Comparison of ENCODE assay signal across 8 cellular contexts in the genomic region with DNA sequence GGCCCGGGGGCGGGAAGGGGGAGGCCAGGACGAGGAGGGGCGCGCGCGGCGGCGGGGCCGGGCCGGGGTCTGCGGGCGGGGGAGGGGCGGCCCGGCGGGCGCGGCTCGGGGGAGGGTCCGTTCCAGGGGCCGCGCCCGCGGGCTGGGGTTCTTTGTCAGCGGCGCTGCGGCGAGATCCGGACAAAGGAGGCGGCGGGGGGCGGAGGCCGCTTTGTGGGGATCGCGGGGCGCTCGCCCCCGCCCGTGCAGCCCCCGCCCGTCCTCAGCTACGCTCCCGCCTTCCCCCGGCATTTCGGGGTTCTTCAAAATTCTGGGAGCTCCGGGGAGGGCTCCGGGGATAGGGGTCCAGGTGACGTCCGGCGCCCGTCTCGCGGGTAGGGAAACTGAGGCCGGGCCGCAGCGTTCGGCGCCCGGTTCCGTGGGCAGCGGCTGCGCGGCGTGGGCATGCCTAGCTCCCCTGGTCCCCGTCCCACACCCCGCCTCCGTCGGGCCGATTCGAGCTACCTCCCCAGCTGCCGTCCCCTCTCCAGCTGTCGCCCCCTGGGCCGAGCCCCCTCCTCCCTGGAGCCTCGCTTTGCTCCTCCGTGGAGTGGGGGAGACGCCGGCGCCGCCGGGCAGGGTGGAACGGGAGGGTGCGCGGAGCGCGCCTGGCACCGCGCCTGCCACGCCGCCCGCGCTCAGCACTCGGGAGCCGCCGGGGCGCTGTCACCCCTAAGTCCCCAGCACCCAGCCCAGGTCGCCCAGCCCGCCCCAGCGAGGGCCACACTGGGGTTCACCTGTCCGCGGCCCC. TPM values are rescaled to one million over a fixed set of nuclear protein-coding genes. Genes with fewer than 3 reads are reported as not detected.
DNase-seq lines count a peak whose midpoint lies in the region; ATAC-seq and TF ChIP-seq lines count a peak whose summit lies in the region.

No MANE protein-coding gene starts in this region.

- no peak overlapping the region for H3K27ac Mint-ChIP-seq in Caco-2 (ENCODE audit: unreplicated experiment)

- no peak overlapping the region for H3K27ac ChIP-seq in PC-3 (ENCODE audit: low read length)
- H3K27ac ChIP-seq in vagina: peak overlapping the region; percentile 90

- no peaks in the 10 kb centered on the region for H3K9me3 ChIP-seq in Caco-2
- H3K9me3 ChIP-seq in PC-3 (ENCODE audit: low read length): no peaks in the 10 kb centered on the region
- H3K9me3 ChIP-seq in mononuclear cell (ENCODE audit: low read depth, low read length): no peaks in the 10 kb centered on the region
- no peaks in the 10 kb centered on the region for H3K9me3 ChIP-seq in vagina

- TF ChIP-seq CTCF in Caco-2 (IDR thresholded peaks at IDR 0.05; ENCODE audit: insufficient read depth in 1 of 2, low read depth in 1 of 2, low read length in 1 of 2, severe bottlenecking in 1 of 2, unreplicated experiment in 1 of 2) (no peak), PC-3 (conservative IDR thresholded peaks at IDR 0.05; ENCODE audit: low read depth, low read length) (no peak), choroid plexus epithelial cell (conservative IDR thresholded peaks at IDR 0.05; ENCODE audit: low read depth, low read length) (no peak), vagina (IDR thresholded peaks at IDR 0.05) (no peak), omental fat pad (IDR thresholded peaks at IDR 0.05) (no peak)

- CTCF ChIA-PET in Caco-2 (lab: Charles Lee): no interaction called here
- CTCF ChIA-PET in PC-3 (lab: Charles Lee): no interaction called here

- intact Hi-C loops in Caco-2 (cut with micrococcal nuclease; ENCODE audit: unreplicated experiment) (no loop called here), PC-3 (cut with micrococcal nuclease) (no loop called here), vagina (cut with DNase I) (no loop called here)

- POLR2A ChIA-PET in Caco-2 (lab: Charles Lee): interaction anchor here (0.5 to 1.6 kb wide), 4 partner anchors 32 to 413 kb away, joined by 4 to 5 read pairs (median 4); a partner anchor contains a TSS
- POLR2A ChIA-PET in PC-3 (lab: Charles Lee; ENCODE audit: unreplicated experiment): no interaction called here

- H2AFZ ChIP-seq in PC-3 (ENCODE audit: low read length): no peak overlapping the region

- H3K79me2 ChIP-seq in PC-3 (ENCODE audit: low read length): no peaks in the 10 kb centered on the region

- H3K36me3 ChIP-seq in Caco-2 (ENCODE audit: control insufficient read depth, insufficient read depth, low read length) (no peaks in the 10 kb centered on the region), PC-3 (ENCODE audit: low read depth, low read length) (no peaks in the 10 kb centered on the region), vagina (no peaks in the 10 kb centered on the region)

- ATAC-seq in PC-3 (no peak), omental fat pad (ENCODE audit: low FRiP score) (no peak), HG02973 (IDR thresholded peaks at IDR 0.05; ENCODE audit: unreplicated experiment) (no peak)

- no peaks in the 10 kb centered on the region for H3K27me3 Mint-ChIP-seq in Caco-2 (ENCODE audit: insufficient read depth, unreplicated experiment)

- H4K20me1 ChIP-seq in PC-3 (ENCODE audit: low read length): no peaks in the 10 kb centered on the region

- DNase-seq in Caco-2: no peak
- DNase-seq in PC-3: no peak
- DNase-seq in choroid plexus epithelial cell (ENCODE audit: low read depth): no peak
- DNase-seq in vagina (ENCODE audit: extremely low spot score in 2 of 2): no peak
- DNase-seq in 8988T: no peak
- no peak for DNase-seq in omental fat pad (ENCODE audit: low spot score)

- H3K4me1 ChIP-seq in Caco-2 (no peaks in the 10 kb centered on the region), PC-3 (ENCODE audit: insufficient read depth, low read length) (0 out of 2 replicates have a peak, but pooled peaks cover 4% of the 10 kb centered on the region), mononuclear cell (ENCODE audit: insufficient read depth, low read length) (peaks cover 79% of the 10 kb centered on the region), vagina (peaks cover 62% of the 10 kb centered on the region)

- no peak for TF ChIP-seq POLR2A in vagina (IDR thresholded peaks at IDR 0.05)

- H3K4me1 Mint-ChIP-seq in Caco-2 (ENCODE audit: low read depth, unreplicated experiment): no peaks in the 10 kb centered on the region

- H3K36me3 Mint-ChIP-seq in Caco-2 (ENCODE audit: insufficient read depth, unreplicated experiment): peaks cover 6% of the 10 kb centered on the region

- no peak overlapping the region for H3K9ac ChIP-seq in PC-3 (ENCODE audit: low read length)

- no peaks in the 10 kb centered on the region for H3F3A ChIP-seq in PC-3 (ENCODE audit: low read length, unreplicated experiment)

- no TSS peak for BruUV-seq in Caco-2 (replicated peaks; lab: Mats Ljungman, UMichigan)
- no TSS peak for BruUV-seq in PC-3 (replicated peaks; lab: Mats Ljungman, UMichigan)

- H3K4me3 ChIP-seq in Caco-2 (ENCODE audit: low read depth, low read length) (peak overlapping the region; percentile 60), PC-3 (ENCODE audit: low read length) (peak overlapping the region; percentile 64), choroid plexus epithelial cell (ENCODE audit: low read depth, low read length) (peak overlapping the region; percentile 73), mononuclear cell (ENCODE audit: low read length) (peak overlapping the region; percentile 68), vagina (peak overlapping the region; percentile 97 to 98)

- peak overlapping the region; percentile 62 for H3K4me3 Mint-ChIP-seq in Caco-2 (ENCODE audit: unreplicated experiment)

- no peaks in the 10 kb centered on the region for H3K9me3 Mint-ChIP-seq in Caco-2 (ENCODE audit: unreplicated experiment)

- H3K9me2 ChIP-seq in PC-3 (replicated peaks; ENCODE audit: low read length): no peaks in the 10 kb centered on the region

- H3K27me3 ChIP-seq in Caco-2 (replicated peaks; ENCODE audit: control insufficient read depth, insufficient read depth, low read length): no peaks in the 10 kb centered on the region
- no peaks in the 10 kb centered on the region for H3K27me3 ChIP-seq in PC-3 (ENCODE audit: low read length)
- H3K27me3 ChIP-seq in mononuclear cell (ENCODE audit: insufficient read depth, low read length): no peaks in the 10 kb centered on the region
- no peaks in the 10 kb centered on the region for H3K27me3 ChIP-seq in vagina

- peak overlapping the region; percentile 77 for H3K4me2 ChIP-seq in PC-3 (ENCODE audit: low read length)

RNA-seq across cellular contexts. Expression of a gene that starts 0.5 kb away (rescaled TPM):
- total RNA-seq in Caco-2 (2022): 11.1 and 12.8 TPM in 2 replicates
- total RNA-seq in PC-3 (2014; rRNA removed): 4.3 and 5.4 TPM in 2 replicates
- total RNA-seq in mononuclear cell: 115 TPM
- total RNA-seq in vagina: 23.1 TPM
- total RNA-seq in omental fat pad: 10 to 100 TPM; 25.9 to 52.2 (median 41.9) TPM
